ENCODE assay signal across 1 cellular context in the genomic region with DNA sequence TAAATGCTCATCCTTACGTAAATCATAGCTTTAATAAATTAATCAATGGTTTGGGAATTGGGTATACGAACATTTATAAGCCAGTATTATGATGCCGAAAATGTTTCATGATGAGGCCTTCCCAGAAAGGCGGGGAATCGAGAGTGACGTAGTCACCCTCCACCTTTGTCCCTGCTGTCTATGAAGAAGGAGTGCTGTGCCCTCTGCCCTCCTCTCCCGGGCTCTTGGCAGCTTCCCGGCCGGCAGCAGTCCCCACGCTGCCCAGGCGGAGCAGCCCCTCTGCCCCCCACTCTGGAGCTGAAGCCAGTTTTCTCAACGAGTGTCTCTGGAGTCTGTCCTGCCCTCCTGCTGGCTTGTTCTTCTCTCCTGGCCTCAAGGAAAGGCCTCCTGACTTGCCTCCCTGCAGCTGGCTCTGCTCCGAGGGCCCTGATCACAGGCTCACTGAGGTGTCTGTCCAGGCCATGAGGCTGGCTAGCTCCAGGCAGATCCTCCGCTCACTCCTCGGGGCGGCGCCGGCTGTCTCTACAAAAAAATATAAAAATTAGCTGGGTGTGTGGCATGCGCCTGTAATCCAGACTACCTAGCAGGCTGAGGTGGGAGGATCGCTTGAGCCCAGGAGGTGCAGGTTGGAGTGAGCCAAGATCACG.
TF ChIP-seq lines count a peak whose summit lies in the region.

No MANE protein-coding gene starts in this region.

TF ChIP-seq in IMR-90, 13 proteins besides CTCF, POLR2A, EP300 and RAD21 (continued from another document):
- no peak for TF ChIP-seq SMC3 (IDR thresholded peaks at IDR 0.05; ENCODE audit: low read depth, low read length)
